Comparison of ENCODE assay signal across 2 cellular contexts in genomic region chr7:48028937-48029336, GRCh38.
A peak's percentile ranks its signal among the peaks of the same experiment; 100 is the strongest.
TF ChIP-seq lines count a peak whose summit lies in the region.

A gene with protein sequence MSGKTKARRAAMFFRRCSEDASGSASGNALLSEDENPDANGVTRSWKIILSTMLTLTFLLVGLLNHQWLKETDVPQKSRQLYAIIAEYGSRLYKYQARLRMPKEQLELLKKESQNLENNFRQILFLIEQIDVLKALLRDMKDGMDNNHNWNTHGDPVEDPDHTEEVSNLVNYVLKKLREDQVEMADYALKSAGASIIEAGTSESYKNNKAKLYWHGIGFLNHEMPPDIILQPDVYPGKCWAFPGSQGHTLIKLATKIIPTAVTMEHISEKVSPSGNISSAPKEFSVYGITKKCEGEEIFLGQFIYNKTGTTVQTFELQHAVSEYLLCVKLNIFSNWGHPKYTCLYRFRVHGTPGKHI (minus strand): TSS chr7:48029107. CDS start chr7:48028938, 169 bp downstream.

TF ChIP-seq in K562, 482 proteins besides CTCF, POLR2A, EP300 and RAD21 (continued from another document and continues in another):
- TF ChIP-seq, protein P1, sequence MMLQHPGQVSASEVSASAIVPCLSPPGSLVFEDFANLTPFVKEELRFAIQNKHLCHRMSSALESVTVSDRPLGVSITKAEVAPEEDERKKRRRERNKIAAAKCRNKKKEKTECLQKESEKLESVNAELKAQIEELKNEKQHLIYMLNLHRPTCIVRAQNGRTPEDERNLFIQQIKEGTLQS (IDR thresholded peaks at IDR 0.05): peak; percentile 91
- TF ChIP-seq, protein P1 (CRISPR knock-in tag; conservative IDR thresholded peaks at IDR 0.05): no peak; the same call in 1 of the 2 replicates
- TF ChIP-seq MYC (IDR thresholded peaks at IDR 0.05; ENCODE audit: low read depth, low read length): peak; percentile 51; the same call in 1 of the 2 replicates
- TF ChIP-seq MYC (CRISPR knock-in tag; IDR thresholded peaks at IDR 0.05; ENCODE audit: borderline replicate concordance, low read depth): no peak
- no peak for TF ChIP-seq KLF6 (CRISPR knock-in tag; IDR thresholded peaks at IDR 0.05; ENCODE audit: borderline replicate concordance)
- peak; percentile 23; the same call in 1 of the 2 replicates for TF ChIP-seq EP400 (IDR thresholded peaks at IDR 0.05)
- 0 out of 2 replicates have a peak, but pooled peaks have one; percentile 13 for TF ChIP-seq FOSL1 (tag; conservative IDR thresholded peaks at IDR 0.05)
- peak; percentile 44; the same call in 1 of the 2 replicates for TF ChIP-seq JUND (IDR thresholded peaks at IDR 0.05; ENCODE audit: borderline replicate concordance, low read depth, low read length)
- no peak; the same call in 2 of the 3 replicates for TF ChIP-seq JUND (tag; IDR thresholded peaks at IDR 0.05; ENCODE audit: borderline replicate concordance, low read depth, low read length)
- peak; percentile 44; the same call in 1 of the 2 replicates for TF ChIP-seq L3MBTL2 (IDR thresholded peaks at IDR 0.05)
- TF ChIP-seq MGA (IDR thresholded peaks at IDR 0.05): 0 out of 2 replicates have a peak, but pooled peaks have one; percentile 23

TF ChIP-seq in WTC11, 78 proteins besides CTCF, POLR2A, EP300 and RAD21 (continued from another document):
- TF ChIP-seq, protein P2, sequence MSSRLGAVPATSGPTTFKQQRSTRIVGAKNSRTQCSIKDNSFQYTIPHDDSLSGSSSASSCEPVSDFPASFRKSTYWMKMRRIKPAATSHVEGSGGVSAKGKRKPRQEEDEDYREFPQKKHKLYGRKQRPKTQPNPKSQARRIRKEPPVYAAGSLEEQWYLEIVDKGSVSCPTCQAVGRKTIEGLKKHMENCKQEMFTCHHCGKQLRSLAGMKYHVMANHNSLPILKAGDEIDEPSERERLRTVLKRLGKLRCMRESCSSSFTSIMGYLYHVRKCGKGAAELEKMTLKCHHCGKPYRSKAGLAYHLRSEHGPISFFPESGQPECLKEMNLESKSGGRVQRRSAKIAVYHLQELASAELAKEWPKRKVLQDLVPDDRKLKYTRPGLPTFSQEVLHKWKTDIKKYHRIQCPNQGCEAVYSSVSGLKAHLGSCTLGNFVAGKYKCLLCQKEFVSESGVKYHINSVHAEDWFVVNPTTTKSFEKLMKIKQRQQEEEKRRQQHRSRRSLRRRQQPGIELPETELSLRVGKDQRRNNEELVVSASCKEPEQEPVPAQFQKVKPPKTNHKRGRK (CRISPR knock-in tag; IDR thresholded peaks at IDR 0.05; ENCODE audit: borderline replicate concordance): no peak
- TF ChIP-seq GABPB1 (CRISPR knock-in tag; IDR thresholded peaks at IDR 0.05): no peak
- no peak for TF ChIP-seq ATF6 (CRISPR knock-in tag; IDR thresholded peaks at IDR 0.05)
- no peak for TF ChIP-seq PRDM15 (CRISPR knock-in tag; IDR thresholded peaks at IDR 0.05)
- no peak for TF ChIP-seq TEAD4 (CRISPR knock-in tag; IDR thresholded peaks at IDR 0.05)
- no peak for TF ChIP-seq ARID4B (CRISPR knock-in tag; IDR thresholded peaks at IDR 0.05; ENCODE audit: borderline replicate concordance)
- TF ChIP-seq JAZF1 (CRISPR knock-in tag; IDR thresholded peaks at IDR 0.05): no peak
- TF ChIP-seq CREM (CRISPR knock-in tag; IDR thresholded peaks at IDR 0.05): no peak
